ENCODE assay signal across 12 cellular contexts in genomic region chr12:63038361-63039100, GRCh38.
"Had no signal": no experiment of that assay in that cellular context is flagged by ENCODE, and none has a peak within 500 bp of the region (broad histone marks: within the 10 kb centered on the region; RNA-seq: fewer than 3 reads in every experiment).

No MANE protein-coding gene starts in this region.

- ATAC-seq: activated naive CD4-positive, alpha-beta T cell treated with anti-CD3 and anti-CD28 coated beads, Interleukin-2, amount 50 U/mL, for 72 hours; natural killer cell treated with Interleukin-12 subunit alpha and Interleukin-12 subunit beta and Interleukin-15 and Interleukin-18, amount 100 ng/mL, for 72 hours had no signal

- DNase-seq: activated B cell treated with CpG ODN at 0.5 μM for 24 hours; activated CD4-positive, alpha-beta T cell treated with anti-CD3 and anti-CD28 coated beads, Interleukin-2, amount 10 ng/mL, durations not matched to agents 7 days and 5 days; activated T-cell treated with anti-CD3 and anti-CD28 coated beads for 4 hours; amniotic stem cell; dermis blood vessel endothelial cell; left ventricle myocardium inferior; sigmoid colon; stimulated activated naive CD4-positive, alpha-beta T cell; substantia nigra; trophoblast cell had no signal

- H3K4me3 ChIP-seq: left ventricle myocardium inferior, sigmoid colon had no signal
